14 cellular contexts compared by ENCODE assay signal in the genomic region with DNA sequence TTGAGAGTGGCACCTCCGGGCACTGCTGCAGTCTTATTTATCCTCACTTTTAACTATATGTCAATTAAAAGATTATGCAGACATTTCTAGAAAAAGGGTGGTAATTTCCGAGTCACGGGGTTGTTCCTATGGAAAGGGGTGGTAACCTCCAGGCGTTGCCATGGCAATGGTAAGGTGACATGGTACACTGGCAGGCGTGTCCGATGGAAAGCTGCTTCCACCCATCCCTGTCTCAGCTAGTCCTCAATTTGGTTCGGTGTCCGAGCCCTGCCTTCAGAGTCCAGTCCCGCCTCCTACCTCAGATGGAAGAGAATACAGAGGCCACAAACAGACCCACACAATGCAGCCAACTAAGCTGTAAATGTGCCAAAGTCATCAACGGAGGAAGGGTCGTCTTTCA.
DNase-seq lines count a peak whose midpoint lies in the region; ATAC-seq lines count a peak whose summit lies in the region.
"Had no signal": no experiment of that assay in that cellular context is flagged by ENCODE, and none has a peak within 500 bp of the region (broad histone marks: within the 10 kb centered on the region; RNA-seq: fewer than 3 reads in every experiment).

No MANE protein-coding gene starts in this region.

- POLR2A ChIA-PET in T-cell (lab: Charles Lee): no interaction called here

- CTCF ChIA-PET in T-cell (lab: Charles Lee): no interaction called here

- DNase-seq in T-cell (no peak), memory B cell (ENCODE audit: low spot score in 2 of 2) (no peak), KBM-7 (no peak), SW 1271 (lab: John Stamatoyannopoulos, UW) (no peak), NCI-H2081 treated with DMSO at 0.1 percent for 48 hours (lab: John Stamatoyannopoulos, UW) (no peak)
- DNase-seq: activated CD8-positive, alpha-beta memory T cell treated with anti-CD3 and anti-CD28 coated beads, Interleukin-2, amount 50 U/mL, for 48 hours; amygdala; head of caudate nucleus; NCI-H2171 treated with DMSO at 0.1 percent for 48 hours had no signal

- H3K9me3 ChIP-seq in BLaER1 treated with 17β-estradiol and CSF1 and Interleukin-3, amounts not matched to agents 10 nM and 100 nM (replicated peaks in 1 of 11): peaks cover 0 to 4% (median 1%) of the 10 kb centered on the region in 11 experiments; a peak in 9 of 22 replicates
- H3K9me3 ChIP-seq: esophagus muscularis mucosa had no signal

- H3K4me3 Mint-ChIP-seq in IgD-negative memory B cell (peak overlapping the region in 3 of 4 donors; percentile 5 to 93 (median 77)), T-cell (peak overlapping the region in 1 of 3 donors; percentile 66), memory B cell (peak overlapping the region; percentile 83)
- H3K4me3 Mint-ChIP-seq: dendritic cell treated with granulocyte-macrophage colony-stimulating factor and Interleukin-4, amounts not matched to agents 40 ng/mL and 50 ng/mL, for 4 days had no signal

- H3K4me3 ChIP-seq in BLaER1 treated with 17β-estradiol and CSF1 and Interleukin-3, amounts not matched to agents 10 nM and 100 nM: no peak overlapping the region
- H3K4me3 ChIP-seq: esophagus muscularis mucosa had no signal

- H3K4me1 ChIP-seq in BLaER1 treated with 17β-estradiol and CSF1 and Interleukin-3, amounts not matched to agents 10 nM and 100 nM: peaks cover 72 to 91% (median 86%) of the 10 kb centered on the region in 10 experiments

- peak overlapping the region in 1 of 3 donors; percentile 81 for H3K27ac Mint-ChIP-seq in IgD-negative memory B cell
- H3K27ac Mint-ChIP-seq in T-cell: peak overlapping the region; percentile 32 to 83
- peak overlapping the region; percentile 93 for H3K27ac Mint-ChIP-seq in memory B cell
- H3K27ac Mint-ChIP-seq: dendritic cell treated with granulocyte-macrophage colony-stimulating factor and Interleukin-4, amounts not matched to agents 40 ng/mL and 50 ng/mL, for 4 days had no signal

- in situ Hi-C loops in KBM-7 (cut with MboI; ENCODE audit: low pct_unique_long_range_greater_than_20kb, low sequenced_read_pairs): no loop called here

- H3K4me2 ChIP-seq in BLaER1 treated with 17β-estradiol and CSF1 and Interleukin-3, amounts not matched to agents 10 nM and 100 nM: peak overlapping the region; percentile 33 to 99 (median 96); a peak in 21 of 22 replicates

- no peaks in the 10 kb centered on the region; a peak in 1 of 22 replicates for H3K27me3 ChIP-seq in BLaER1 treated with 17β-estradiol and CSF1 and Interleukin-3, amounts not matched to agents 10 nM and 100 nM
- H3K27me3 ChIP-seq: esophagus muscularis mucosa had no signal

- H3K9ac ChIP-seq in BLaER1 treated with 17β-estradiol and CSF1 and Interleukin-3, amounts not matched to agents 10 nM and 100 nM: peak overlapping the region in 6 of 11 experiments; percentile 7 to 79 (median 31); a peak in 4 of 22 replicates

- H3K36me3 Mint-ChIP-seq in IgD-negative memory B cell (peaks cover 7% of the 10 kb centered on the region), T-cell (peaks cover 45% of the 10 kb centered on the region), memory B cell (peaks cover 21% of the 10 kb centered on the region)

- H3K27me3 Mint-ChIP-seq in IgD-negative memory B cell (no peaks in the 10 kb centered on the region), T-cell (no peaks in the 10 kb centered on the region), memory B cell (no peaks in the 10 kb centered on the region)

- H3K4me1 Mint-ChIP-seq in IgD-negative memory B cell (peaks cover 37 to 50% (median 46%) of the 10 kb centered on the region in 3 donors), T-cell (peaks cover 72 to 78% (median 78%) of the 10 kb centered on the region in 3 donors), memory B cell (peaks cover 53% of the 10 kb centered on the region)

- peaks cover 0 to 90% (median 15%) of the 10 kb centered on the region in 11 experiments; a peak in 12 of 22 replicates for H4K20me1 ChIP-seq in BLaER1 treated with 17β-estradiol and CSF1 and Interleukin-3, amounts not matched to agents 10 nM and 100 nM

- ATAC-seq in T-cell (replicated peaks in 1 of 4): no peak
- no peak for ATAC-seq in memory B cell (ENCODE audit: low read depth)
- no peak for ATAC-seq in GM21390 (IDR thresholded peaks at IDR 0.05; ENCODE audit: unreplicated experiment)

- H3K27ac ChIP-seq in BLaER1 treated with 17β-estradiol and CSF1 and Interleukin-3, amounts not matched to agents 10 nM and 100 nM: peak overlapping the region in 8 of 11 experiments; percentile 21 to 92 (median 84); a peak in 12 of 22 replicates
- H3K27ac ChIP-seq: esophagus muscularis mucosa had no signal

- H3K9me3 Mint-ChIP-seq in IgD-negative memory B cell (no peaks in the 10 kb centered on the region), T-cell (no peaks in the 10 kb centered on the region), memory B cell (no peaks in the 10 kb centered on the region)
- H3K9me3 Mint-ChIP-seq: dendritic cell treated with granulocyte-macrophage colony-stimulating factor and Interleukin-4, amounts not matched to agents 40 ng/mL and 50 ng/mL, for 4 days had no signal

- peaks cover 27 to 53% (median 43%) of the 10 kb centered on the region in 11 experiments for H3K36me3 ChIP-seq in BLaER1 treated with 17β-estradiol and CSF1 and Interleukin-3, amounts not matched to agents 10 nM and 100 nM
